ENCODE assay signal across 8 cellular contexts in genomic region chr1:146376309-146376707, GRCh38.
DNase-seq lines count a peak whose midpoint lies in the region; ATAC-seq and TF ChIP-seq lines count a peak whose summit lies in the region.
"Not testable (repeated sequence)": the region's sequence is repeated elsewhere in the genome, so short reads cannot be mapped to it uniquely, and the experiment has no call there.

No MANE protein-coding gene starts in this region.

- not testable (repeated sequence) for TF ChIP-seq POLR2A in gastrocnemius medialis (IDR thresholded peaks at IDR 0.05)
- TF ChIP-seq POLR2A in vagina (IDR thresholded peaks at IDR 0.05): peak in 1 of 2 donors; percentile 61

- H3K36me3 ChIP-seq in iPS-20b (ENCODE audit: insufficient read depth, low read depth, low read length); gastrocnemius medialis; vagina: not testable (repeated sequence)

- not testable (repeated sequence) for H3K9me3 ChIP-seq in iPS-20b (ENCODE audit: insufficient read depth, low read depth, low read length); gastrocnemius medialis; vagina

- H3K4me3 ChIP-seq in iPS-20b (ENCODE audit: low read length) (peak overlapping the region; percentile 49; the same call in 1 of the 2 replicates), gastrocnemius medialis (peak overlapping the region; percentile 37 to 60 (median 46)), vagina (peak overlapping the region; percentile 31 to 43)

- intact Hi-C loops in gastrocnemius medialis (cut with DNase I; ENCODE audit: low total_unique reads); vagina (cut with DNase I): not testable (repeated sequence)

- TF ChIP-seq CTCF in gastrocnemius medialis (IDR thresholded peaks at IDR 0.05 in 4 of 5, conservative IDR thresholded peaks at IDR 0.05 in 1 of 5); vagina (IDR thresholded peaks at IDR 0.05): not testable (repeated sequence)

- not testable (repeated sequence) for H3K4me1 ChIP-seq in iPS-20b (ENCODE audit: insufficient read depth, low read length); gastrocnemius medialis; vagina

- not testable (repeated sequence) for H3K9ac ChIP-seq in iPS-20b (ENCODE audit: low read depth, low read length)

- ATAC-seq in GM18861 (IDR thresholded peaks at IDR 0.05; ENCODE audit: unreplicated experiment) (peak; percentile 69), HG03354 (IDR thresholded peaks at IDR 0.05; ENCODE audit: poor library complexity, severe bottlenecking, unreplicated experiment) (peak; percentile 58), gastrocnemius medialis (peak; percentile 80)
- peak; percentile 19 to 31 for ATAC-seq in activated CD4-positive, CD25-positive, alpha-beta regulatory T cell treated with anti-CD3 and anti-CD28 coated beads, Interleukin-2, amount 50 U/mL, for 24 hours

- in situ Hi-C loops in gastrocnemius medialis (cut with MboI; ENCODE audit: low sequenced_read_pairs in 4 of 4): not testable (repeated sequence)

- not testable (repeated sequence) for H3K27me3 ChIP-seq in iPS-20b (ENCODE audit: insufficient read depth, low read length); gastrocnemius medialis; vagina

- DNase-seq in NCI-H460 (ENCODE audit: extremely low read depth, low read depth): peak; percentile 85
- peak; percentile 36 for DNase-seq in brain pericyte (ENCODE audit: low read depth, low spot score)
- peak; percentile 86 to 93 for DNase-seq in gastrocnemius medialis
- peak in 1 of 2 donors; percentile 89 for DNase-seq in vagina (ENCODE audit: extremely low spot score in 2 of 2)

- not testable (repeated sequence) for H3K27ac ChIP-seq in iPS-20b (ENCODE audit: low read length)
- H3K27ac ChIP-seq in gastrocnemius medialis: peak overlapping the region; percentile 73 to 90 (median 84)
- peak overlapping the region; percentile 98 for H3K27ac ChIP-seq in vagina

Comparison
In these comparisons a context has a peak if more than half of its experiments do, and no peak if none do; other contexts are left out.
1. ATAC-seq: peak in every context shown above with its lines; median percentile 80 in gastrocnemius medialis; 69 in GM18861; 58 in HG03354; 25 in activated CD4-positive, CD25-positive, alpha-beta regulatory T cell treated with anti-CD3 and anti-CD28 coated beads, Interleukin-2, amount 50 U/mL, for 24 hours.